Comparison of ENCODE assay signal across 15 cellular contexts in the genomic region with DNA sequence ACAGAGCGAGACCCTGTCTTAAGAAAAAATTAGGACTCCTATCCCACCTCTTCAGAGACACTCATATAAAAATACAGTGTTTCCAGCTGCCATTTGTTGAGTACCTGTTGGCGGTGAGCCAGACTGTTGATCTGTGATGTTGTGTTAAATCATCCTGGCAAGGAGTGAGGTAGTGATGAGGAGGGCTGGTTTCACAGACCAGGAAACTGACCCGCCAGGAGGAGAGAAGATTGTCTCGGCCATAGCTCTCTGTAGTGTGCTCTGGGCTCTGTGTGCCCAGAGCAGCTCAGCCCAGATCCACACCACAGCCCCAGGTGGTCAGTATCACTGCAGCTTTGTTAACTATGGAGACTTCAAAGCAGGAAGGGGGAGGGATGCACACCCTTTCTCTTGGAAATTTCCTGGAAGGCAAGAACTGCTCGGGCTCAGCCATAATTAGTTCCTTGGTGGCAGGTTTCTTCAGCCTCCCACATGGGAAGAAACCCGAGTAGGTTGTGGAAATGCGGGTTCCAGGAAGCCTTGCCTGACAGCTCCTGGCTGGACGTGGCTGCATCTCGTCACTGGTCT.
A peak's percentile ranks its signal among the peaks of the same experiment; 100 is the strongest.
DNase-seq lines count a peak whose midpoint lies in the region; ATAC-seq, FAIRE-seq and TF ChIP-seq lines count a peak whose summit lies in the region.
"Had no signal": no experiment of that assay in that cellular context is flagged by ENCODE, and none has a peak within 500 bp of the region (broad histone marks: within the 10 kb centered on the region; RNA-seq: fewer than 3 reads in every experiment).

No MANE protein-coding gene starts in this region.

- no peak overlapping the region for H3K27ac ChIP-seq in CD4-positive, alpha-beta T cell (ENCODE audit: low read depth, low read length)
- H3K27ac ChIP-seq in hepatocyte: peak overlapping the region; percentile 72
- H3K27ac ChIP-seq: colonic mucosa, RWPE1, uterus had no signal

- H3K4me3 Mint-ChIP-seq in CD4-positive, alpha-beta T cell: no peak overlapping the region

- no peaks in the 10 kb centered on the region for H3K9me3 Mint-ChIP-seq in CD4-positive, alpha-beta T cell

- no peaks in the 10 kb centered on the region for H3K27me3 Mint-ChIP-seq in CD4-positive, alpha-beta T cell

- peaks cover 10% of the 10 kb centered on the region for H3K4me1 Mint-ChIP-seq in CD4-positive, alpha-beta T cell (ENCODE audit: low read depth)

- H4K20me1 ChIP-seq in hepatocyte (ENCODE audit: insufficient read depth, poor library complexity, severe bottlenecking): no peaks in the 10 kb centered on the region

- DNase-seq in CD4-positive, alpha-beta T cell: no peak
- DNase-seq in HT1080 (ENCODE audit: low read depth): peak; percentile 9
- peak; percentile 72 for DNase-seq in NCI-H345 treated with DMSO at 0.1 percent for 48 hours (lab: John Stamatoyannopoulos, UW; ENCODE audit: unreplicated experiment)
- no peak for DNase-seq in hepatocyte (ENCODE audit: low spot score)
- DNase-seq in retina: no peak
- no peak for DNase-seq in GM12891 (ENCODE audit: insufficient read length, low spot score)
- no peak for DNase-seq in Ammon's horn (ENCODE audit: low spot score)
- DNase-seq: activated CD4-positive, alpha-beta T cell treated with anti-CD3 and anti-CD28 coated beads for 1 hour; activated naive CD4-positive, alpha-beta T cell treated with Interleukin-2 at 50 U/mL for 16 hours; colonic mucosa; foreskin melanocyte; uterus had no signal

- no peaks in the 10 kb centered on the region for H3K36me3 ChIP-seq in hepatocyte (replicated peaks; ENCODE audit: insufficient read depth, low read depth)
- H3K36me3 ChIP-seq: colonic mucosa, uterus had no signal

- no peaks in the 10 kb centered on the region for H3K9me2 ChIP-seq in hepatocyte (replicated peaks; ENCODE audit: insufficient read depth)

- no peak for ATAC-seq in CD4-positive, alpha-beta T cell (ENCODE audit: poor library complexity)
- ATAC-seq in GM21526 (IDR thresholded peaks at IDR 0.05; ENCODE audit: low FRiP score, unreplicated experiment): no peak
- ATAC-seq: sciatic nerve had no signal

- intact Hi-C loops in CD4-positive, alpha-beta T cell (cut with DNase I, micrococcal nuclease): no loop called here

- no peaks in the 10 kb centered on the region for H3K27me3 ChIP-seq in CD4-positive, alpha-beta T cell (ENCODE audit: control insufficient read depth, insufficient read depth, low read length)
- H3K27me3 ChIP-seq in hepatocyte: no peaks in the 10 kb centered on the region
- H3K27me3 ChIP-seq: colonic mucosa, uterus had no signal

- no peaks in the 10 kb centered on the region for H3K9me3 ChIP-seq in CD4-positive, alpha-beta T cell (ENCODE audit: control insufficient read depth, low read length)
- H3K9me3 ChIP-seq in hepatocyte (ENCODE audit: low read depth): no peaks in the 10 kb centered on the region
- H3K9me3 ChIP-seq: colonic mucosa, uterus had no signal

- no peak for TF ChIP-seq POLR2A in GM12891 (IDR thresholded peaks at IDR 0.05; ENCODE audit: low read depth, low read length)

- H3K4me1 ChIP-seq in hepatocyte (ENCODE audit: insufficient read depth): peaks cover 22% of the 10 kb centered on the region
- H3K4me1 ChIP-seq: colonic mucosa, uterus had no signal

- H3K4me3 ChIP-seq in hepatocyte: no peak overlapping the region
- H3K4me3 ChIP-seq: colonic mucosa, uterus had no signal

- H3K36me3 Mint-ChIP-seq in CD4-positive, alpha-beta T cell (ENCODE audit: low read depth): no peaks in the 10 kb centered on the region

- POLR2A ChIA-PET in CD4-positive, alpha-beta T cell (lab: Charles Lee): no interaction called here

- H3K27ac Mint-ChIP-seq in CD4-positive, alpha-beta T cell: peak overlapping the region; percentile 61

- CTCF ChIA-PET in CD4-positive, alpha-beta T cell (lab: Charles Lee): no interaction called here

- FAIRE-seq in GM12891 (lab: Jason Lieb, UNC): no peak

- no peak overlapping the region for H2AFZ ChIP-seq in hepatocyte

- TF ChIP-seq CTCF in CD4-positive, alpha-beta T cell (IDR thresholded peaks at IDR 0.05): no peak
- no peak for TF ChIP-seq CTCF in hepatocyte (IDR thresholded peaks at IDR 0.05; ENCODE audit: poor library complexity)

- H3K4me2 ChIP-seq in hepatocyte: no peak overlapping the region

- no peaks in the 10 kb centered on the region for H3K79me2 ChIP-seq in hepatocyte

- 60% methylated on average over 9 of the region's 9 CpGs for WGBS in hepatocyte (ENCODE audit: low lambda C conversion rate, missing lambda C conversion rate)

TF ChIP-seq in GM12891, 5 proteins besides CTCF, POLR2A, EP300 and RAD21:
- no peak for TF ChIP-seq SPI1 (IDR thresholded peaks at IDR 0.05; ENCODE audit: low read depth, low read length)
- TF ChIP-seq POLR2AphosphoS5 (IDR thresholded peaks at IDR 0.05; ENCODE audit: low read depth, low read length): no peak
- no peak for TF ChIP-seq TAF1 (IDR thresholded peaks at IDR 0.05; ENCODE audit: low read depth, low read length)
- no peak for TF ChIP-seq PAX5 (IDR thresholded peaks at IDR 0.05; ENCODE audit: insufficient read depth, low read length, severe bottlenecking)
- no peak for TF ChIP-seq POU2F2 (IDR thresholded peaks at IDR 0.05; ENCODE audit: low read depth, low read length)
TF ChIP-seq in GM12891: peak in this region for 0.

Comparison
In these comparisons a context has a peak if more than half of its experiments do, and no peak if none do; other contexts are left out.
1. DNase-seq: peak in HT1080 (single experiment) and NCI-H345 treated with DMSO at 0.1 percent for 48 hours (single experiment); none in CD4-positive, alpha-beta T cell (0 of 10), hepatocyte (single experiment), retina (single experiment), GM12891 (single experiment) and Ammon's horn (single experiment).